ENCODE assay signal across 8 cellular contexts in genomic region chr4:87220094-87220831, GRCh38. TPM values are rescaled to one million over a fixed set of nuclear protein-coding genes. Genes with fewer than 3 reads are reported as not detected.
DNase-seq lines count a peak whose midpoint lies in the region; ATAC-seq and TF ChIP-seq lines count a peak whose summit lies in the region.

TSS of gene KLHL8 (minus strand) at chr4:87220618. CDS start at chr4:87195539, 25,079 bp downstream.

- H3K4me2 ChIP-seq in IMR-90 (ENCODE audit: low read depth, low read length): peak within 1 kb of the TSS; percentile 82

- TF ChIP-seq CTCF in IMR-90 (conservative IDR thresholded peaks at IDR 0.05; ENCODE audit: low read depth, low read length) (0 out of 2 replicates have a peak, but pooled peaks have one; percentile 14), Peyer's patch (IDR thresholded peaks at IDR 0.05) (no peak)

- dilution Hi-C loops in IMR-90 (cut with HindIII; ENCODE audit: low sequenced_read_pairs, unreplicated experiment): no loop called here

- H3K56ac ChIP-seq in IMR-90 (ENCODE audit: extremely low read depth, insufficient read depth, low read length): peak within 1 kb of the TSS; percentile 91

- peak within 1 kb of the TSS; percentile 99 for H3K23ac ChIP-seq in IMR-90 (ENCODE audit: low read depth, low read length)

- H3K79me1 ChIP-seq in IMR-90 (ENCODE audit: low read depth in 1 of 2, low read length in 2 of 2): peaks cover 13 to 23% of the 10 kb centered on the region in 2 experiments

- H3K4me1 Mint-ChIP-seq in activated T-helper 1 cell treated with anti-CD3 and anti-CD28 coated beads, Interleukin-12 subunit alpha, Interleukin-12 subunit beta, Interleukin-2, Interleukin-4 antibody, amounts not matched to agents 30 ng/mL and 10 ng/mL and 1 ng/mL, durations not matched to agents 14 hours and 24 hours and 36 hours (ENCODE audit: low read depth): peaks cover 18% of the 10 kb centered on the region
- peaks cover 6 to 32% (median 17%) of the 10 kb centered on the region in 7 donors for H3K4me1 Mint-ChIP-seq in naive thymus-derived CD4-positive, alpha-beta T cell

- CTCF ChIA-PET in IMR-90 (lab: Yijun Ruan, JAX): interaction anchor here (0.6 to 1.7 kb wide), 5 partner anchors 9 to 83 kb away, joined by 3 to 4 read pairs (median 3); no protein-coding TSS in a partner anchor
- CTCF ChIA-PET in naive thymus-derived CD4-positive, alpha-beta T cell (lab: Charles Lee): interaction anchor here (0.6 to 1.5 kb wide), 4 partner anchors 9 to 136 kb away, joined by 3 to 4 read pairs (median 4); no protein-coding TSS in a partner anchor

- H3K27ac ChIP-seq in IMR-90 (ENCODE audit: insufficient read depth, low read length) (peak within 1 kb of the TSS; percentile 90), Peyer's patch (peak within 1 kb of the TSS; percentile 88 to 96 (median 92))
- H3K27ac ChIP-seq in naive thymus-derived CD4-positive, alpha-beta T cell (ENCODE audit: low read depth, low read length): peak within 1 kb of the TSS; percentile 92

- H4K8ac ChIP-seq in IMR-90 (ENCODE audit: low read depth in 2 of 2, low read length in 2 of 2): peak within 1 kb of the TSS; percentile 79 to 85; a peak in 3 of 4 replicates

- peak within 1 kb of the TSS; percentile 89 for H2AK9ac ChIP-seq in IMR-90 (replicated peaks; ENCODE audit: low read depth, low read length, poor library complexity)

- peak within 1 kb of the TSS; percentile 89 for H3K4me3 Mint-ChIP-seq in activated T-helper 1 cell treated with anti-CD3 and anti-CD28 coated beads, Interleukin-12 subunit alpha, Interleukin-12 subunit beta, Interleukin-2, Interleukin-4 antibody, amounts not matched to agents 30 ng/mL and 10 ng/mL and 1 ng/mL, durations not matched to agents 14 hours and 24 hours and 36 hours
- peak within 1 kb of the TSS; percentile 73 to 99 (median 94) for H3K4me3 Mint-ChIP-seq in naive thymus-derived CD4-positive, alpha-beta T cell

- H3K9ac ChIP-seq in IMR-90 (ENCODE audit: low read depth, low read length): peak within 1 kb of the TSS; percentile 95

- ATAC-seq in GM21529 (IDR thresholded peaks at IDR 0.05; ENCODE audit: unreplicated experiment) (peak; percentile 84), IMR-90 (ENCODE audit: low read depth) (peak; percentile 97)
- peak; percentile 97 for ATAC-seq in naive thymus-derived CD4-positive, alpha-beta T cell

- H3K36me3 ChIP-seq in IMR-90 (ENCODE audit: control insufficient read depth, insufficient read depth, low read length) (no peaks in the 10 kb centered on the region), Peyer's patch (no peaks in the 10 kb centered on the region)
- peaks cover 0 to 5% (median 0%) of the 10 kb centered on the region in 3 experiments for H3K36me3 ChIP-seq in naive thymus-derived CD4-positive, alpha-beta T cell (ENCODE audit: control insufficient read depth in 2 of 3, insufficient read depth in 3 of 3, low read length in 3 of 3)

- H4K20me1 ChIP-seq in IMR-90 (ENCODE audit: insufficient read depth, low read length): no peaks in the 10 kb centered on the region

- peak within 1 kb of the TSS; percentile 56; the same call in 1 of the 2 replicates for H4K5ac ChIP-seq in IMR-90 (ENCODE audit: low read depth, low read length)

- no peak within 1 kb of the TSS for H2AK5ac ChIP-seq in IMR-90 (ENCODE audit: low read depth, low read length)

- in situ Hi-C loops in IMR-90 (cut with MboI; ENCODE audit: low sequenced_read_pairs): no loop called here

- no peaks in the 10 kb centered on the region for H3K9me1 ChIP-seq in IMR-90 (ENCODE audit: insufficient read depth, low read length)

- H2BK15ac ChIP-seq in IMR-90 (ENCODE audit: low read depth, low read length): peak within 1 kb of the TSS; percentile 86; the same call in 1 of the 3 replicates

- peak; percentile 72 for TF ChIP-seq POLR2A in IMR-90 (IDR thresholded peaks at IDR 0.05; ENCODE audit: low read depth, low read length)
- TF ChIP-seq POLR2A in Peyer's patch (IDR thresholded peaks at IDR 0.05): peak; percentile 51 to 75

- peak within 1 kb of the TSS; percentile 95 for H3K4ac ChIP-seq in IMR-90 (ENCODE audit: low read depth, low read length)

- intact Hi-C loops in IMR-90 (cut with micrococcal nuclease): loop anchor here (5.0 kb wide), 1 partner anchor 298 kb away; no protein-coding TSS in a partner anchor
- intact Hi-C loops in activated T-helper 1 cell treated with anti-CD3 and anti-CD28 coated beads, Interleukin-12 subunit alpha, Interleukin-12 subunit beta, Interleukin-2, Interleukin-4 antibody, amounts not matched to agents 30 ng/mL and 10 ng/mL and 1 ng/mL, durations not matched to agents 14 hours and 24 hours and 36 hours (cut with micrococcal nuclease): loop anchor here (1.0 to 5.0 kb wide), 10 partner anchors 11 to 627 kb away; partner anchors contain the start of genes HSD17B11 and NUDT9
- intact Hi-C loops in naive thymus-derived CD4-positive, alpha-beta T cell (cut with micrococcal nuclease): loop anchor here (1.0 to 10.0 kb wide), 12 partner anchors 15 to 1891 kb away; partner anchors contain the start of genes HSD17B11 (in 2 of the 2), NUDT9 (in 2 of the 2), TIGD2 (in 2 of the 2) and PYURF (in 1 of the 2)

- POLR2A ChIA-PET in IMR-90 (lab: Charles Lee; ENCODE audit: unreplicated experiment): no interaction called here
- POLR2A ChIA-PET in naive thymus-derived CD4-positive, alpha-beta T cell (lab: Charles Lee): interaction anchor here (0.6 to 2.0 kb wide), 11 partner anchors 10 to 298 kb away, joined by 3 to 11 read pairs (median 4); partner anchors contain the start of genes AFF1 and NUDT9

- peaks cover 19% of the 10 kb centered on the region for H3K27me3 Mint-ChIP-seq in activated T-helper 1 cell treated with anti-CD3 and anti-CD28 coated beads, Interleukin-12 subunit alpha, Interleukin-12 subunit beta, Interleukin-2, Interleukin-4 antibody, amounts not matched to agents 30 ng/mL and 10 ng/mL and 1 ng/mL, durations not matched to agents 14 hours and 24 hours and 36 hours (ENCODE audit: insufficient read depth)
- peaks cover 0 to 14% (median 0%) of the 10 kb centered on the region in 5 donors for H3K27me3 Mint-ChIP-seq in naive thymus-derived CD4-positive, alpha-beta T cell

- H3K27me3 ChIP-seq in IMR-90 (ENCODE audit: control insufficient read depth, insufficient read depth, low read length) (no peaks in the 10 kb centered on the region), Peyer's patch (no peaks in the 10 kb centered on the region)
- no peaks in the 10 kb centered on the region for H3K27me3 ChIP-seq in naive thymus-derived CD4-positive, alpha-beta T cell (ENCODE audit: control insufficient read depth in 2 of 2, insufficient read depth in 2 of 2, low read length in 2 of 2)

- no peaks in the 10 kb centered on the region for H3K36me3 Mint-ChIP-seq in activated T-helper 1 cell treated with anti-CD3 and anti-CD28 coated beads, Interleukin-12 subunit alpha, Interleukin-12 subunit beta, Interleukin-2, Interleukin-4 antibody, amounts not matched to agents 30 ng/mL and 10 ng/mL and 1 ng/mL, durations not matched to agents 14 hours and 24 hours and 36 hours (ENCODE audit: low read depth)
- no peaks in the 10 kb centered on the region for H3K36me3 Mint-ChIP-seq in naive thymus-derived CD4-positive, alpha-beta T cell

- DNase-seq in DMS53 treated with DMSO at 0.1 percent for 48 hours (lab: John Stamatoyannopoulos, UW; ENCODE audit: unreplicated experiment) (peak; percentile 54), IMR-90 (peak; percentile 73), Peyer's patch (peak; percentile 74 to 92 (median 91)), fibroblast of gingiva (ENCODE audit: low read depth) (peak; percentile 86)
- peak; percentile 89 for DNase-seq in activated T-helper 1 cell treated with anti-CD3 and anti-CD28 coated beads, Interleukin-12 subunit alpha, Interleukin-12 subunit beta, Interleukin-2, Interleukin-4 antibody, amounts not matched to agents 30 ng/mL and 10 ng/mL and 1 ng/mL, durations not matched to agents 14 hours and 24 hours and 36 hours (ENCODE audit: low spot score)
- peak; percentile 82 to 94 (median 89) for DNase-seq in naive thymus-derived CD4-positive, alpha-beta T cell
- DNase-seq in stimulated activated naive CD4-positive, alpha-beta T cell (lab: John Stamatoyannopoulos, UW): peak; percentile 75 to 90 (median 86)

- H2BK20ac ChIP-seq in IMR-90 (ENCODE audit: low read depth, low read length): peak within 1 kb of the TSS; percentile 78; the same call in 1 of the 2 replicates

- peak within 1 kb of the TSS; percentile 96 for H3K14ac ChIP-seq in IMR-90 (replicated peaks; ENCODE audit: low read depth, low read length)

- H3K27ac Mint-ChIP-seq in activated T-helper 1 cell treated with anti-CD3 and anti-CD28 coated beads, Interleukin-12 subunit alpha, Interleukin-12 subunit beta, Interleukin-2, Interleukin-4 antibody, amounts not matched to agents 30 ng/mL and 10 ng/mL and 1 ng/mL, durations not matched to agents 14 hours and 24 hours and 36 hours: peak within 1 kb of the TSS; percentile 88
- H3K27ac Mint-ChIP-seq in naive thymus-derived CD4-positive, alpha-beta T cell: peak within 1 kb of the TSS; percentile 71 to 95 (median 91)

- no peaks in the 10 kb centered on the region for H3K9me3 Mint-ChIP-seq in activated T-helper 1 cell treated with anti-CD3 and anti-CD28 coated beads, Interleukin-12 subunit alpha, Interleukin-12 subunit beta, Interleukin-2, Interleukin-4 antibody, amounts not matched to agents 30 ng/mL and 10 ng/mL and 1 ng/mL, durations not matched to agents 14 hours and 24 hours and 36 hours
- H3K9me3 Mint-ChIP-seq in naive thymus-derived CD4-positive, alpha-beta T cell: no peaks in the 10 kb centered on the region

- TF ChIP-seq RAD21 in IMR-90 (IDR thresholded peaks at IDR 0.05; ENCODE audit: low read length): no peak

- peak within 1 kb of the TSS; percentile 75 for H2BK5ac ChIP-seq in IMR-90 (ENCODE audit: low read depth, low read length, poor library complexity, severe bottlenecking)

- peak within 1 kb of the TSS; percentile 90 for H2BK120ac ChIP-seq in IMR-90 (ENCODE audit: low read depth, low read length)

- H2AFZ ChIP-seq in IMR-90 (replicated peaks; ENCODE audit: low read length, poor library complexity): peak within 1 kb of the TSS; percentile 98

- H3K4me1 ChIP-seq in IMR-90 (ENCODE audit: control insufficient read depth, insufficient read depth, low read length) (no peaks in the 10 kb centered on the region), Peyer's patch (peaks cover 0 to 6% (median 2%) of the 10 kb centered on the region in 4 donors)
- H3K4me1 ChIP-seq in naive thymus-derived CD4-positive, alpha-beta T cell (ENCODE audit: control insufficient read depth in 2 of 2, insufficient read depth in 2 of 2, low read length in 2 of 2): peaks cover 0 to 8% of the 10 kb centered on the region in 2 donors

- H3K9me3 ChIP-seq in IMR-90 (ENCODE audit: control insufficient read depth, insufficient read depth, low read length) (no peaks in the 10 kb centered on the region), Peyer's patch (peaks cover 0 to 4% (median 0%) of the 10 kb centered on the region in 4 donors)
- H3K9me3 ChIP-seq in naive thymus-derived CD4-positive, alpha-beta T cell (ENCODE audit: control insufficient read depth in 2 of 3, low read length in 3 of 3): no peaks in the 10 kb centered on the region

- H3K4me3 ChIP-seq in IMR-90 (ENCODE audit: insufficient read depth, low read depth, low read length) (peak within 1 kb of the TSS; percentile 69), Peyer's patch (peak within 1 kb of the TSS; percentile 81 to 99 (median 90))
- H3K4me3 ChIP-seq in naive thymus-derived CD4-positive, alpha-beta T cell (ENCODE audit: low read length): peak within 1 kb of the TSS; percentile 97

- WGBS in IMR-90 (ENCODE audit: extremely low coverage in 2 of 2, insufficient read length in 1 of 2), 2 experiments: 1% methylated on average over 20 of the region's 70 CpGs; no CpG with 5 or more reads in 1 of the 2 experiments

- peak within 1 kb of the TSS; percentile 81; the same call in 1 of the 2 replicates for H4K91ac ChIP-seq in IMR-90 (ENCODE audit: insufficient read depth, low read depth, low read length)

- no TSS peak for BruUV-seq in IMR-90 (replicated peaks; lab: Mats Ljungman, UMichigan)

- peak within 1 kb of the TSS; percentile 67 for H3K18ac ChIP-seq in IMR-90 (ENCODE audit: low read depth, low read length)

RNA-seq across cellular contexts. Expression of gene KLHL8, which starts in this region (rescaled TPM):
- 9.5 and 18.6 TPM in 2 replicates for total RNA-seq in IMR-90 (2012; rRNA removed)
- polyA plus RNA-seq in IMR-90 (2012; rRNA removed): 2.3 and 3.1 TPM in 2 replicates
- 0.44 and 1.4 TPM in 2 replicates for polyA plus RNA-seq in IMR-90 (2012; cell fraction: cytosol; rRNA removed)
- polyA plus RNA-seq in IMR-90 (2012; cell fraction: nucleus; rRNA removed; ENCODE audit: low replicate concordance): 0.53 and 1.6 TPM in 2 replicates
- 10 to 100 TPM in 3 of 4 donors, 1 to 10 TPM in 1; 6.9 to 12.4 (median 11.3) TPM for total RNA-seq in Peyer's patch
- total RNA-seq in activated T-helper 1 cell treated with anti-CD3 and anti-CD28 coated beads, Interleukin-12 subunit alpha, Interleukin-12 subunit beta, Interleukin-2, Interleukin-4 antibody, amounts not matched to agents 30 ng/mL and 10 ng/mL and 1 ng/mL, durations not matched to agents 14 hours and 24 hours and 36 hours: 15.1 and 17.6 TPM in 2 replicates
- 10 to 100 TPM; 10.9 to 15.7 (median 11.6) TPM for total RNA-seq in naive thymus-derived CD4-positive, alpha-beta T cell
- polyA plus RNA-seq in naive thymus-derived CD4-positive, alpha-beta T cell: 10 to 100 TPM in 1 of 2 donors, 1 to 10 TPM in 1; 9.7 to 11.5 TPM

Comparison
In these comparisons a context has a peak if more than half of its experiments do, and no peak if none do; other contexts are left out.
1. Peak in every context shown above with its lines: DNase-seq, ATAC-seq, H3K4me3 ChIP-seq and H3K27ac ChIP-seq.